ENCODE assay signal across 16 cellular contexts in the genomic region with DNA sequence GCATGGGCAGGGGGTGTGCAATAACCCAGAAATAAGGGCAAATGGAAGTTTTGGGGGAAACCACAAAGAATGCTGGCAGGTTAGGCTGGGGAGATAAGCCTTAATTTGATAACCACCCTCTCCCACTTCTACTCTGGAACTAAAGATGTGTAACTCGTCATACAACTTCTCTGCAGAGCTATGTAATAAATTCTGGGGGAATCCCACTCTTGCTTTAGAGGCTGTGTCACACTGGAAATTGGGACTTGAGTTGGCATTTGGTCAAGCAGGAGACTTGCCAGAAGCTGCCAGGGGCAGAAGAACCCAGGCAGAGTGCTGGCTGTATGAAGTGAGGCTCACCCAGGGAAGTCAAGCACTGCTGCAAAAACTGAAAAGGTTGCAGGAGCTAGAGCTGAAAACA.
DNase-seq lines count a peak whose midpoint lies in the region; ATAC-seq and TF ChIP-seq lines count a peak whose summit lies in the region.
"Had no signal": no experiment of that assay in that cellular context is flagged by ENCODE, and none has a peak within 500 bp of the region (broad histone marks: within the 10 kb centered on the region; RNA-seq: fewer than 3 reads in every experiment).

No MANE protein-coding gene starts in this region.

- 13% methylated on average over 1 of the region's 1 CpG; no CpG with 5 or more reads in 1 of the 2 donors for WGBS in esophagus squamous epithelium, 2 donors

- TF ChIP-seq CTCF in Calu3 (IDR thresholded peaks at IDR 0.05; ENCODE audit: unreplicated experiment) (no peak), left lung (IDR thresholded peaks at IDR 0.05) (no peak), esophagus squamous epithelium (IDR thresholded peaks at IDR 0.05) (no peak)

- peak; percentile 14 for ATAC-seq in left lung
- ATAC-seq in HG02885 (IDR thresholded peaks at IDR 0.05; ENCODE audit: poor library complexity, unreplicated experiment) = no peak
- ATAC-seq: A549 had no signal

- H3K27me3 Mint-ChIP-seq in Calu3 (ENCODE audit: unreplicated experiment) = no peaks in the 10 kb centered on the region
- H3K27me3 Mint-ChIP-seq in activated T-helper 2 cell treated with anti-CD3 and anti-CD28 coated beads, Interferon-gamma antibody, Interleukin-2, Interleukin-4, amounts not matched to agents 10 μg/mL and 5 μg/mL and 100 μg/mL, durations not matched to agents 14 hours and 24 hours and 36 hours (ENCODE audit: low read depth) = no peaks in the 10 kb centered on the region

- no peaks in the 10 kb centered on the region for H3K9me3 ChIP-seq in left lung
- H3K9me3 ChIP-seq in esophagus squamous epithelium = no peaks in the 10 kb centered on the region
- H3K9me3 ChIP-seq: A549, HAP-1, SJSA1 had no signal

- no peaks in the 10 kb centered on the region for H3K36me3 Mint-ChIP-seq in Calu3 (ENCODE audit: insufficient read depth, unreplicated experiment)
- H3K36me3 Mint-ChIP-seq in activated T-helper 2 cell treated with anti-CD3 and anti-CD28 coated beads, Interferon-gamma antibody, Interleukin-2, Interleukin-4, amounts not matched to agents 10 μg/mL and 5 μg/mL and 100 μg/mL, durations not matched to agents 14 hours and 24 hours and 36 hours (ENCODE audit: low read depth) = no peaks in the 10 kb centered on the region

- TF ChIP-seq POLR2A in esophagus squamous epithelium (IDR thresholded peaks at IDR 0.05) = no peak

- DNase-seq in Calu3 (peak; percentile 4), NCI-H69 (lab: John Stamatoyannopoulos, UW) (peak; percentile 45), cerebellar cortex (ENCODE audit: low spot score) (peak; percentile 1), left lung (no peak), esophagus squamous epithelium (lab: John Stamatoyannopoulos, UW) (no peak)
- no peak for DNase-seq in activated T-helper 2 cell treated with anti-CD3 and anti-CD28 coated beads, Interferon-gamma antibody, Interleukin-2, Interleukin-4, amounts not matched to agents 10 μg/mL and 5 μg/mL and 100 μg/mL, durations not matched to agents 14 hours and 24 hours and 36 hours (ENCODE audit: low spot score)
- DNase-seq: EL, IMR-90, Karpas-422, MM.1S, NCI-H1092 treated with DMSO at 0.1 percent for 48 hours, NCI-H748 treated with DMSO at 0.1 percent for 48 hours had no signal

- CTCF ChIA-PET in Calu3 (lab: Charles Lee) = no interaction called here

- no peak overlapping the region for H3K4me3 ChIP-seq in left lung
- H3K4me3 ChIP-seq in esophagus squamous epithelium = no peak overlapping the region
- H3K4me3 ChIP-seq: A549, HAP-1, SJSA1 had no signal

- H3K36me3 ChIP-seq in left lung (no peaks in the 10 kb centered on the region), esophagus squamous epithelium (no peaks in the 10 kb centered on the region)
- H3K36me3 ChIP-seq: HAP-1, SJSA1 had no signal

- H3K27ac Mint-ChIP-seq in Calu3 (ENCODE audit: unreplicated experiment) = no peak overlapping the region
- no peak overlapping the region for H3K27ac Mint-ChIP-seq in activated T-helper 2 cell treated with anti-CD3 and anti-CD28 coated beads, Interferon-gamma antibody, Interleukin-2, Interleukin-4, amounts not matched to agents 10 μg/mL and 5 μg/mL and 100 μg/mL, durations not matched to agents 14 hours and 24 hours and 36 hours

- H3K27me3 ChIP-seq in left lung = no peaks in the 10 kb centered on the region
- no peaks in the 10 kb centered on the region for H3K27me3 ChIP-seq in esophagus squamous epithelium
- H3K27me3 ChIP-seq: SJSA1 had no signal

- peaks cover 13% of the 10 kb centered on the region for H3K4me1 Mint-ChIP-seq in Calu3 (ENCODE audit: low read depth, unreplicated experiment)
- H3K4me1 Mint-ChIP-seq in activated T-helper 2 cell treated with anti-CD3 and anti-CD28 coated beads, Interferon-gamma antibody, Interleukin-2, Interleukin-4, amounts not matched to agents 10 μg/mL and 5 μg/mL and 100 μg/mL, durations not matched to agents 14 hours and 24 hours and 36 hours (ENCODE audit: low read depth) = no peaks in the 10 kb centered on the region

- intact Hi-C loops in Calu3 (cut with micrococcal nuclease; ENCODE audit: unreplicated experiment) (no loop called here), left lung (cut with DNase I) (no loop called here), esophagus squamous epithelium (cut with DNase I) (no loop called here)
- intact Hi-C loops in activated T-helper 2 cell treated with anti-CD3 and anti-CD28 coated beads, Interferon-gamma antibody, Interleukin-2, Interleukin-4, amounts not matched to agents 10 μg/mL and 5 μg/mL and 100 μg/mL, durations not matched to agents 14 hours and 24 hours and 36 hours (cut with micrococcal nuclease) = no loop called here

- H3K4me1 ChIP-seq in left lung (no peaks in the 10 kb centered on the region), esophagus squamous epithelium (peaks cover 0 to 45% (median 6%) of the 10 kb centered on the region in 3 donors)
- H3K4me1 ChIP-seq: A549, HAP-1, SJSA1 had no signal

- H3K9me3 Mint-ChIP-seq in Calu3 (ENCODE audit: low read depth, unreplicated experiment) = no peaks in the 10 kb centered on the region
- no peaks in the 10 kb centered on the region for H3K9me3 Mint-ChIP-seq in activated T-helper 2 cell treated with anti-CD3 and anti-CD28 coated beads, Interferon-gamma antibody, Interleukin-2, Interleukin-4, amounts not matched to agents 10 μg/mL and 5 μg/mL and 100 μg/mL, durations not matched to agents 14 hours and 24 hours and 36 hours

- no TSS peak for BruUV-seq in Calu3 (replicated peaks; lab: Mats Ljungman, UMichigan)

- no peak overlapping the region for H3K27ac ChIP-seq in left lung
- no peak overlapping the region for H3K27ac ChIP-seq in esophagus squamous epithelium
- H3K27ac ChIP-seq: A549, SJSA1 had no signal

- no peak overlapping the region for H3K4me3 Mint-ChIP-seq in Calu3 (ENCODE audit: low read depth, unreplicated experiment)
- no peak overlapping the region for H3K4me3 Mint-ChIP-seq in activated T-helper 2 cell treated with anti-CD3 and anti-CD28 coated beads, Interferon-gamma antibody, Interleukin-2, Interleukin-4, amounts not matched to agents 10 μg/mL and 5 μg/mL and 100 μg/mL, durations not matched to agents 14 hours and 24 hours and 36 hours (ENCODE audit: low read depth)

Comparison
In these comparisons a context has a peak if more than half of its experiments do, and no peak if none do; other contexts are left out.
1. DNase-seq: peak in Calu3 (single experiment), NCI-H69 (single experiment) and cerebellar cortex (single experiment); none in left lung (0 of 2), activated T-helper 2 cell treated with anti-CD3 and anti-CD28 coated beads, Interferon-gamma antibody, Interleukin-2, Interleukin-4, amounts not matched to agents 10 μg/mL and 5 μg/mL and 100 μg/mL, durations not matched to agents 14 hours and 24 hours and 36 hours (single experiment) and esophagus squamous epithelium (single experiment).